ENCODE assay signal across 10 cellular contexts in genomic region chr7:101880536-101881443, GRCh38.
DNase-seq lines count a peak whose midpoint lies in the region; ATAC-seq and TF ChIP-seq lines count a peak whose summit lies in the region.
"Had no signal": no experiment of that assay in that cellular context is flagged by ENCODE, and none has a peak within 500 bp of the region (broad histone marks: within the 10 kb centered on the region; RNA-seq: fewer than 3 reads in every experiment).

No MANE protein-coding gene starts in this region.

- H3K4me3 ChIP-seq in thyroid gland (replicated peaks in 1 of 3), result no peak overlapping the region

- H3K4me1 Mint-ChIP-seq in activated naive CD4-positive, alpha-beta T cell treated with anti-CD3 and anti-CD28 coated beads for 36 hours (ENCODE audit: low read depth), result peaks cover 35% of the 10 kb centered on the region
- peaks cover 55% of the 10 kb centered on the region for H3K4me1 Mint-ChIP-seq in activated naive CD8-positive, alpha-beta T cell (ENCODE audit: low read depth)

- CTCF ChIA-PET in activated naive CD4-positive, alpha-beta T cell treated with anti-CD3 and anti-CD28 coated beads for 36 hours (lab: Charles Lee), result interaction anchor here (0.6 kb wide), 1 partner anchor 178 kb away, joined by 3 read pairs; no protein-coding TSS in a partner anchor

- DNase-seq in activated naive CD4-positive, alpha-beta T cell treated with anti-CD3 and anti-CD28 coated beads for 36 hours, result peak; percentile 10
- no peak for DNase-seq in activated naive CD4-positive, alpha-beta T cell treated with Interleukin-2 at 50 U/mL for 16 hours
- DNase-seq in iris pigment epithelial cell (ENCODE audit: low read depth) (peak; percentile 88), thyroid gland (no peak), NCI-H1048 (lab: John Stamatoyannopoulos, UW) (no peak)
- DNase-seq: activated naive CD8-positive, alpha-beta T cell treated with anti-CD3 and anti-CD28 coated beads, Interleukin-2, amount 10 ng/mL, durations not matched to agents 7 days and 5 days; stimulated activated CD8-positive, alpha-beta memory T cell treated with anti-CD3 and anti-CD28 coated beads, Interleukin-4, amount 100 ng/mL, for 48 hours had no signal

- no peaks in the 10 kb centered on the region for H3K36me3 ChIP-seq in thyroid gland

- no peaks in the 10 kb centered on the region for H3K27me3 Mint-ChIP-seq in activated naive CD4-positive, alpha-beta T cell treated with anti-CD3 and anti-CD28 coated beads for 36 hours (ENCODE audit: low read depth)
- no peaks in the 10 kb centered on the region for H3K27me3 Mint-ChIP-seq in activated naive CD8-positive, alpha-beta T cell
- H3K27me3 Mint-ChIP-seq: activated naive CD8-positive, alpha-beta T cell treated with anti-CD3 and anti-CD28 coated beads, Interleukin-2, amount 10 ng/mL, durations not matched to agents 7 days and 5 days had no signal

- 57 to 59% methylated on average over 10 of the region's 10 CpGs for WGBS in thyroid gland, 2 donors

- H3K4me3 Mint-ChIP-seq in activated naive CD4-positive, alpha-beta T cell treated with anti-CD3 and anti-CD28 coated beads for 36 hours, result no peak overlapping the region
- peak overlapping the region; percentile 27 for H3K4me3 Mint-ChIP-seq in activated naive CD8-positive, alpha-beta T cell
- H3K4me3 Mint-ChIP-seq: activated naive CD8-positive, alpha-beta T cell treated with anti-CD3 and anti-CD28 coated beads, Interleukin-2, amount 10 ng/mL, durations not matched to agents 7 days and 5 days had no signal

- H3K9me3 ChIP-seq in thyroid gland, result no peaks in the 10 kb centered on the region

- TF ChIP-seq CTCF in thyroid gland (IDR thresholded peaks at IDR 0.05), result no peak

- no peaks in the 10 kb centered on the region for H3K27me3 ChIP-seq in thyroid gland

- H3K36me3 Mint-ChIP-seq in activated naive CD4-positive, alpha-beta T cell treated with anti-CD3 and anti-CD28 coated beads for 36 hours (ENCODE audit: low read depth), result no peaks in the 10 kb centered on the region
- no peaks in the 10 kb centered on the region for H3K36me3 Mint-ChIP-seq in activated naive CD8-positive, alpha-beta T cell
- H3K36me3 Mint-ChIP-seq: activated naive CD8-positive, alpha-beta T cell treated with anti-CD3 and anti-CD28 coated beads, Interleukin-2, amount 10 ng/mL, durations not matched to agents 7 days and 5 days had no signal

- peaks cover 52 to 80% of the 10 kb centered on the region in 2 donors for H3K4me1 ChIP-seq in thyroid gland

- intact Hi-C loops in activated naive CD4-positive, alpha-beta T cell treated with anti-CD3 and anti-CD28 coated beads for 36 hours (cut with micrococcal nuclease), result no loop called here
- intact Hi-C loops in thyroid gland (cut with DNase I), result no loop called here

- ATAC-seq in HG03175 (IDR thresholded peaks at IDR 0.05; ENCODE audit: unreplicated experiment) (no peak), GM21360 (IDR thresholded peaks at IDR 0.05; ENCODE audit: unreplicated experiment) (no peak)

- no peak overlapping the region for H3K27ac Mint-ChIP-seq in activated naive CD4-positive, alpha-beta T cell treated with anti-CD3 and anti-CD28 coated beads for 36 hours
- peak overlapping the region; percentile 47 for H3K27ac Mint-ChIP-seq in activated naive CD8-positive, alpha-beta T cell
- H3K27ac Mint-ChIP-seq: activated naive CD8-positive, alpha-beta T cell treated with anti-CD3 and anti-CD28 coated beads, Interleukin-2, amount 10 ng/mL, durations not matched to agents 7 days and 5 days had no signal

- no peaks in the 10 kb centered on the region for H3K9me3 Mint-ChIP-seq in activated naive CD4-positive, alpha-beta T cell treated with anti-CD3 and anti-CD28 coated beads for 36 hours
- H3K9me3 Mint-ChIP-seq in activated naive CD8-positive, alpha-beta T cell (ENCODE audit: low read depth), result no peaks in the 10 kb centered on the region
- H3K9me3 Mint-ChIP-seq: activated naive CD8-positive, alpha-beta T cell treated with anti-CD3 and anti-CD28 coated beads, Interleukin-2, amount 10 ng/mL, durations not matched to agents 7 days and 5 days had no signal

- H3K27ac ChIP-seq in thyroid gland, result peak overlapping the region; percentile 53 to 78 (median 74)

- TF ChIP-seq POLR2A in thyroid gland (IDR thresholded peaks at IDR 0.05), result no peak

Comparison
In these comparisons a context has a peak if more than half of its experiments do, and no peak if none do; other contexts are left out.
1. DNase-seq: peak in activated naive CD4-positive, alpha-beta T cell treated with anti-CD3 and anti-CD28 coated beads for 36 hours (single experiment) and iris pigment epithelial cell (single experiment); none in activated naive CD4-positive, alpha-beta T cell treated with Interleukin-2 at 50 U/mL for 16 hours (single experiment), thyroid gland (0 of 2) and NCI-H1048 (single experiment).